ENCODE assay signal across 25 cellular contexts in genomic region chr4:169523796-169524195, GRCh38.
DNase-seq lines count a peak whose midpoint lies in the region; ATAC-seq, FAIRE-seq and TF ChIP-seq lines count a peak whose summit lies in the region.
"Had no signal": no experiment of that assay in that cellular context is flagged by ENCODE, and none has a peak within 500 bp of the region (broad histone marks: within the 10 kb centered on the region; RNA-seq: fewer than 3 reads in every experiment).

No MANE protein-coding gene starts in this region.

- no peak overlapping the region for H3K9ac ChIP-seq in K562 (ENCODE audit: insufficient read depth in 1 of 2, low read depth in 2 of 2, low read length in 2 of 2)
- H3K9ac ChIP-seq: BLaER1 treated with 17β-estradiol and CSF1 and Interleukin-3, amounts not matched to agents 10 nM and 100 nM had no signal

- no peaks in the 10 kb centered on the region for H3K79me2 ChIP-seq in K562 (ENCODE audit: control insufficient read depth, insufficient read depth, low read length)

- intact Hi-C loops in K562 (cut with micrococcal nuclease) (no loop called here), ovary (cut with DNase I) (no loop called here)

- DNase-seq in A549 (ENCODE audit: low read depth in 1 of 2, low spot score in 1 of 2) (no peak), GM18507 (ENCODE audit: extremely low spot score, insufficient read length, low read depth) (no peak), K562 (ENCODE audit: extremely low read depth in 1 of 4, low spot score in 3 of 4) (no peak), ovary (no peak), cerebellar cortex (ENCODE audit: low spot score) (no peak), midbrain (lab: John Stamatoyannopoulos, UW) (no peak)
- DNase-seq: 8988T; AML-193; CD4-positive, alpha-beta memory T cell; CD4-positive, CD25-positive, alpha-beta regulatory T cell; CD8-positive, alpha-beta memory T cell; COR-L47; DMS 273 treated with DMSO at 0.1 percent for 48 hours; DMS153; DMS53; DMS79; DND-41; EL; GDM1 had no signal

- H3K36me3 ChIP-seq in K562 (ENCODE audit: control insufficient read depth, insufficient read depth, low read length) (peaks cover 4% of the 10 kb centered on the region; the same call in 1 of the 3 replicates), ovary (no peaks in the 10 kb centered on the region)

- TF ChIP-seq EP300 in A549 (IDR thresholded peaks at IDR 0.05) (no peak), K562 (IDR thresholded peaks at IDR 0.05; ENCODE audit: low read length) (no peak), ovary (IDR thresholded peaks at IDR 0.05) (no peak)

- POLR2A ChIA-PET in A549 (lab: Yijun Ruan, JAX), result no interaction called here
- POLR2A ChIA-PET in K562 (lab: Yijun Ruan, JAX), result no interaction called here

- no peak for FAIRE-seq in A549 (lab: Jason Lieb, UNC)
- FAIRE-seq in GM18507 (lab: Jason Lieb, UNC), result peak; percentile 39
- no peak for FAIRE-seq in K562 (lab: Jason Lieb, UNC)
- FAIRE-seq: A204.1, GM12878, GM12892, GM19239 had no signal

- no peaks in the 10 kb centered on the region for H4K20me1 ChIP-seq in K562 (replicated peaks; ENCODE audit: control insufficient read depth, insufficient read depth, low read length)
- H4K20me1 ChIP-seq: BLaER1 treated with 17β-estradiol and CSF1 and Interleukin-3, amounts not matched to agents 10 nM and 100 nM had no signal

- BruUV-seq in K562 (replicated peaks; lab: Mats Ljungman, UMichigan), result no TSS peak

- ATAC-seq in A549 (no peak), K562 (no peak)
- ATAC-seq: GM12878 had no signal

- H3K9me3 ChIP-seq in A549, result no peaks in the 10 kb centered on the region
- H3K9me3 ChIP-seq in K562 (replicated peaks; ENCODE audit: control insufficient read depth, insufficient read depth, low read depth, low read length), result peaks cover 4% of the 10 kb centered on the region
- no peaks in the 10 kb centered on the region for H3K9me3 ChIP-seq in ovary

- TF ChIP-seq RAD21 in A549 (conservative IDR thresholded peaks at IDR 0.05 in 1 of 2, IDR thresholded peaks at IDR 0.05 in 1 of 2) (no peak), K562 (CRISPR knock-in tag; conservative IDR thresholded peaks at IDR 0.05 in 1 of 2, IDR thresholded peaks at IDR 0.05 in 1 of 2) (no peak)

- no peak overlapping the region for H3K27ac ChIP-seq in A549
- H3K27ac ChIP-seq in K562 (ENCODE audit: extremely low read depth, low read depth, low read length), result no peak overlapping the region
- no peak overlapping the region for H3K27ac ChIP-seq in ovary
- H3K27ac ChIP-seq: BLaER1 treated with 17β-estradiol and CSF1 and Interleukin-3, amounts not matched to agents 10 nM and 100 nM; C4-2B had no signal

- H2AFZ ChIP-seq in K562 (ENCODE audit: low read depth, low read length), result no peak overlapping the region

- CTCF ChIA-PET in A549 (lab: Yijun Ruan, JAX) (no interaction called here), K562 (lab: Yijun Ruan, JAX; ENCODE audit: low intra/inter-chr PET ratio) (no interaction called here)

- no peaks in the 10 kb centered on the region for H3K9me1 ChIP-seq in K562 (ENCODE audit: control insufficient read depth, insufficient read depth, low read length)

- H3K27me3 ChIP-seq in K562 (ENCODE audit: control insufficient read depth in 2 of 2, insufficient read depth in 2 of 2, low read length in 2 of 2) (no peaks in the 10 kb centered on the region), ovary (no peaks in the 10 kb centered on the region)
- H3K27me3 ChIP-seq: BLaER1 treated with 17β-estradiol and CSF1 and Interleukin-3, amounts not matched to agents 10 nM and 100 nM had no signal

- TF ChIP-seq POLR2A in A549 (IDR thresholded peaks at IDR 0.05; ENCODE audit: low read length), result no peak
- TF ChIP-seq POLR2A in K562 (conservative IDR thresholded peaks at IDR 0.05), result no peak
- no peak for TF ChIP-seq POLR2A in ovary (IDR thresholded peaks at IDR 0.05)

- H3K4me3 ChIP-seq in A549, result no peak overlapping the region
- no peak overlapping the region for H3K4me3 ChIP-seq in K562
- no peak overlapping the region for H3K4me3 ChIP-seq in ovary
- H3K4me3 ChIP-seq: BLaER1 treated with 17β-estradiol and CSF1 and Interleukin-3, amounts not matched to agents 10 nM and 100 nM; GM12878 had no signal

- H3K4me1 ChIP-seq in A549, result no peaks in the 10 kb centered on the region
- no peaks in the 10 kb centered on the region for H3K4me1 ChIP-seq in K562 (replicated peaks in 1 of 2; ENCODE audit: control insufficient read depth in 2 of 2, insufficient read depth in 2 of 2, low read length in 2 of 2)
- H3K4me1 ChIP-seq in ovary (ENCODE audit: insufficient read depth), result no peaks in the 10 kb centered on the region
- H3K4me1 ChIP-seq: BLaER1 treated with 17β-estradiol and CSF1 and Interleukin-3, amounts not matched to agents 10 nM and 100 nM had no signal

- in situ Hi-C loops in K562 (cut with MboI), result no loop called here

- H3K4me2 ChIP-seq in A549 (no peak overlapping the region), K562 (ENCODE audit: insufficient read depth, low read length) (no peak overlapping the region)
- H3K4me2 ChIP-seq: BLaER1 treated with 17β-estradiol and CSF1 and Interleukin-3, amounts not matched to agents 10 nM and 100 nM had no signal

- TF ChIP-seq CTCF in A549 (IDR thresholded peaks at IDR 0.05) (no peak), K562 (IDR thresholded peaks at IDR 0.05 in 2 of 3, conservative IDR thresholded peaks at IDR 0.05 in 1 of 3; ENCODE audit: insufficient read depth in 2 of 3, low read depth in 1 of 3, low read length in 3 of 3) (no peak), ovary (IDR thresholded peaks at IDR 0.05) (no peak)

TF ChIP-seq in A549, 52 proteins besides CTCF, POLR2A, EP300 and RAD21:
- peak; percentile 74 for TF ChIP-seq MAFK (IDR thresholded peaks at IDR 0.05; ENCODE audit: partially characterized antibody)
- TF ChIP-seq ZC3H11A (IDR thresholded peaks at IDR 0.05), result no peak

TF ChIP-seq in K562, 482 proteins besides CTCF, POLR2A, EP300 and RAD21 (continues in another document):
- TF ChIP-seq ZBTB26 (CRISPR knock-in tag; IDR thresholded peaks at IDR 0.05), result no peak
- no peak for TF ChIP-seq SRSF1 (IDR thresholded peaks at IDR 0.05; ENCODE audit: low read depth, low read length)
- no peak for TF ChIP-seq AFF4 (CRISPR knock-in tag; IDR thresholded peaks at IDR 0.05)
- TF ChIP-seq MAFG (tag; conservative IDR thresholded peaks at IDR 0.05), result peak; percentile 27; the same call in 1 of the 2 replicates
- peak; percentile 86 for TF ChIP-seq ZNF316 (IDR thresholded peaks at IDR 0.05)
- TF ChIP-seq ZBTB5 (IDR thresholded peaks at IDR 0.05), result no peak
- no peak for TF ChIP-seq CBX8 (IDR thresholded peaks at IDR 0.05; ENCODE audit: borderline replicate concordance, extremely low read depth, low read depth, low read length, poor library complexity, severe bottlenecking)
- TF ChIP-seq GABPB1 (CRISPR knock-in tag; IDR thresholded peaks at IDR 0.05), result no peak

Comparison
In these comparisons a context has a peak if more than half of its experiments do, and no peak if none do; other contexts are left out.
1. Of the 35 proteins assayed by ChIP-seq in both K562 and A549: peak only in K562: none; only in A549: MAFK; in both: none; in neither: 34.